In genomic region chr2:12510070-12510469, GRCh38 we compare ENCODE assay signal across 1 cellular context.
TF ChIP-seq lines count a peak whose summit lies in the region.

No MANE protein-coding gene starts in this region.

TF ChIP-seq in SK-N-SH, 30 proteins besides CTCF, POLR2A, EP300 and RAD21 (continued from another document):
- no peak for TF ChIP-seq IRF3 (IDR thresholded peaks at IDR 0.05; ENCODE audit: low read depth, low read length)
- no peak for TF ChIP-seq GABPA (IDR thresholded peaks at IDR 0.05; ENCODE audit: low read depth)
- TF ChIP-seq ELF1 (IDR thresholded peaks at IDR 0.05) = no peak
TF ChIP-seq in SK-N-SH: peak in this region for 0.
